8 cellular contexts compared by ENCODE assay signal in the genomic region with DNA sequence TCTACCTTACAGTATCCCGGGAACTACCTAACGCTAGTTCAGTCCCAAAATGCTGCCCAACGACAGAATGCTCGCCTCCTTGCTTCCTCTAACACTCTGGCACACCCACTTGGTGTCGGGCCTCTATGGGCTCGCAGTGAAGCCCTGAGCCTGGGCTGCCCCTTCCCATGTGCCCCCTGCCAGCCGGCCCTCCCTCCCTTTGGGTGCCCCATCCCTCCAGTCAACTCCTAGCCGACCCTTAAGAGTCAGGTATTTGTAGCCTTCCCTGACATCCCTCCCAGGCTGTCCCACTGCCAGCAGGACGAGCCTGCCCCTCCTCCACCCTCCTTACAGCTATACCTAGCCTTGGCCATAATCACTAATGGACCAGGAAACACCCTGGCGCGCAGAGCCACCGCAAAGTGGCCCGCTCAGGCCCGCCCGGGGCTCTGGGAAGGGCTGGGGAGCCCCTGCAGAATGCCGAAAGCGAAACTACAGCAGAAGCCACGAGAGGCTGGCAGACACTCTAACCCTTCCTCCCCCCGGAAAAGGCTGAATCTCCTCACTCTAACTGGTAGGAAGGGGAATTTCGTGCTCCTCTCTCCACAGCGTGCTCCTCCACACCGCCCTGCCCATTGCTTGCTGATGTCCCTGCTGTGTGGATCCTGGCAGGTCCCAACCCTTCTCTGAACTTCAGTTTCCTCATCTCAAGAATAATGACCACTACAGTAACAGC. TPM values are rescaled to one million over a fixed set of nuclear protein-coding genes. Genes with fewer than 3 reads are reported as not detected.
DNase-seq lines count a peak whose midpoint lies in the region; ATAC-seq and TF ChIP-seq lines count a peak whose summit lies in the region.

No MANE protein-coding gene starts in this region.

- H3K4me3 ChIP-seq in dorsolateral prefrontal cortex (peak overlapping the region; percentile 72 to 98 (median 91)), mononuclear cell (ENCODE audit: low read length) (peak overlapping the region; percentile 95)

- intact Hi-C loops in dorsolateral prefrontal cortex (cut with DNase I): no loop called here

- no peaks in the 10 kb centered on the region for H3K9me3 ChIP-seq in mononuclear cell (ENCODE audit: low read depth, low read length)

- H3K27me3 ChIP-seq in dorsolateral prefrontal cortex: no peaks in the 10 kb centered on the region
- H3K27me3 ChIP-seq in mononuclear cell (ENCODE audit: insufficient read depth, low read length): no peaks in the 10 kb centered on the region

- TF ChIP-seq POLR2A in GM15510 (IDR thresholded peaks at IDR 0.05; ENCODE audit: borderline replicate concordance, extremely low read depth, insufficient read length): peak; percentile 38

- peak; percentile 37 for ATAC-seq in HG03135 (IDR thresholded peaks at IDR 0.05; ENCODE audit: unreplicated experiment)

- peak overlapping the region in 55 of 59 donors; percentile 80 to 100 (median 99) for H3K27ac ChIP-seq in dorsolateral prefrontal cortex

- H3K4me1 ChIP-seq in mononuclear cell (ENCODE audit: insufficient read depth, low read length): peaks cover 39% of the 10 kb centered on the region

- DNase-seq in activated CD4-positive, CD25-positive, alpha-beta regulatory T cell treated with anti-CD3 and anti-CD28 coated beads, Interleukin-2, amount 50 U/mL, for 72 hours: peak; percentile 58
- DNase-seq in dorsolateral prefrontal cortex: peak in 4 of 10 donors; percentile 28 to 42 (median 38)
- peak; percentile 25 for DNase-seq in stromal cell of bone marrow (ENCODE audit: low read depth)
- DNase-seq in NCI-H2196 treated with DMSO at 0.1 percent for 48 hours (lab: John Stamatoyannopoulos, UW; ENCODE audit: unreplicated experiment): no peak
- no peak for DNase-seq in mesenteric fat pad (ENCODE audit: low spot score)

- no peak for TF ChIP-seq CTCF in dorsolateral prefrontal cortex (IDR thresholded peaks at IDR 0.05 in 54 of 56, conservative IDR thresholded peaks at IDR 0.05 in 2 of 56; ENCODE audit: low read depth in 1 of 56, partially characterized antibody in 56 of 56)

RNA-seq across cellular contexts. Expression of a gene that starts 8.2 kb away (rescaled TPM):
- total RNA-seq in dorsolateral prefrontal cortex (100 to 1,000 TPM; 112 to 229 (median 170) TPM), mononuclear cell (28.8 TPM), mesenteric fat pad (30.8 TPM)

RNA-seq across cellular contexts. Expression of a gene that starts 47.2 kb away (rescaled TPM):
- total RNA-seq in dorsolateral prefrontal cortex (1 to 10 TPM in 4 of 120 experiments, under 1 TPM in 4, not detected in 112; 0.40 to 1.4 (median 0.89) TPM), mononuclear cell (1.9 TPM), mesenteric fat pad (not detected)

Comparison
In these comparisons a context has a peak if more than half of its experiments do, and no peak if none do; other contexts are left out.
1. DNase-seq: peak in activated CD4-positive, CD25-positive, alpha-beta regulatory T cell treated with anti-CD3 and anti-CD28 coated beads, Interleukin-2, amount 50 U/mL, for 72 hours (single experiment) and stromal cell of bone marrow (single experiment); none in NCI-H2196 treated with DMSO at 0.1 percent for 48 hours (single experiment) and mesenteric fat pad (single experiment).